Comparison of ENCODE assay signal across 13 cellular contexts in genomic region chr6:110064744-110065524, GRCh38.
"Had no signal": no experiment of that assay in that cellular context is flagged by ENCODE, and none has a peak within 500 bp of the region (broad histone marks: within the 10 kb centered on the region; RNA-seq: fewer than 3 reads in every experiment).

No MANE protein-coding gene starts in this region.

- ATAC-seq: activated CD4-positive, CD25-positive, alpha-beta regulatory T cell treated with anti-CD3 and anti-CD28 coated beads, Interleukin-2, amount 50 U/mL, for 24 hours; effector memory CD8-positive, alpha-beta T cell; upper lobe of right lung had no signal

- H3K4me3 Mint-ChIP-seq: activated naive CD8-positive, alpha-beta T cell; effector memory CD8-positive, alpha-beta T cell; immature natural killer cell; stimulated activated effector memory CD8-positive, alpha-beta T cell treated with anti-CD3 and anti-CD28 coated beads, Interleukin-12 subunit alpha, Interleukin-12 subunit beta, amount 100 ng/mL, for 72 hours had no signal

- H3K27ac ChIP-seq: left ventricle myocardium inferior, parathyroid adenoma, sigmoid colon, upper lobe of right lung had no signal

- H3K9me3 Mint-ChIP-seq: effector memory CD8-positive, alpha-beta T cell; immature natural killer cell; stimulated activated effector memory CD8-positive, alpha-beta T cell treated with anti-CD3 and anti-CD28 coated beads, Interleukin-12 subunit alpha, Interleukin-12 subunit beta, amount 100 ng/mL, for 72 hours had no signal

- H3K27ac Mint-ChIP-seq: activated naive CD8-positive, alpha-beta T cell; effector memory CD8-positive, alpha-beta T cell; immature natural killer cell; stimulated activated effector memory CD8-positive, alpha-beta T cell treated with anti-CD3 and anti-CD28 coated beads, Interleukin-12 subunit alpha, Interleukin-12 subunit beta, amount 100 ng/mL, for 72 hours had no signal

- H3K9me3 ChIP-seq: left ventricle myocardium inferior, sigmoid colon, upper lobe of right lung had no signal

- H3K9ac ChIP-seq: parathyroid adenoma had no signal

- DNase-seq: activated CD4-positive, alpha-beta T cell treated with anti-CD3 and anti-CD28 coated beads, Interleukin-2, amount 50 U/mL, for 4 hours; effector memory CD8-positive, alpha-beta T cell; immature natural killer cell; kidney glomerular epithelial cell; left ventricle myocardium inferior; sigmoid colon; stimulated activated CD4-positive, alpha-beta T cell treated with anti-CD3 and anti-CD28 coated beads, Interleukin-4, amount 100 ng/mL, for 24 hours; T-helper 9 cell; upper lobe of right lung had no signal

- H3K36me3 Mint-ChIP-seq: activated naive CD8-positive, alpha-beta T cell; immature natural killer cell; stimulated activated effector memory CD8-positive, alpha-beta T cell treated with anti-CD3 and anti-CD28 coated beads, Interleukin-12 subunit alpha, Interleukin-12 subunit beta, amount 100 ng/mL, for 72 hours had no signal

- H3K4me1 ChIP-seq: parathyroid adenoma, upper lobe of right lung had no signal

- H3K4me3 ChIP-seq: left ventricle myocardium inferior, sigmoid colon, upper lobe of right lung had no signal

- H3K4me1 Mint-ChIP-seq: stimulated activated effector memory CD8-positive, alpha-beta T cell treated with anti-CD3 and anti-CD28 coated beads, Interleukin-12 subunit alpha, Interleukin-12 subunit beta, amount 100 ng/mL, for 72 hours had no signal

- H3K79me2 ChIP-seq: parathyroid adenoma had no signal

- H3K36me3 ChIP-seq: left ventricle myocardium inferior, sigmoid colon, upper lobe of right lung had no signal
